ENCODE assay signal across 7 cellular contexts in genomic region chr13:26270707-26271106, GRCh38.
"Had no signal": no experiment of that assay in that cellular context is flagged by ENCODE, and none has a peak within 500 bp of the region (broad histone marks: within the 10 kb centered on the region; RNA-seq: fewer than 3 reads in every experiment).

No MANE protein-coding gene starts in this region.

- FAIRE-seq: G401.6, GM12878, GM12891, GM12892, GM19239 had no signal

- ATAC-seq: GM12878 had no signal

- DNase-seq: GDM1, GF-D8 had no signal

- H3K4me3 ChIP-seq: GM12878 had no signal
